ENCODE assay signal across 8 cellular contexts in the genomic region with DNA sequence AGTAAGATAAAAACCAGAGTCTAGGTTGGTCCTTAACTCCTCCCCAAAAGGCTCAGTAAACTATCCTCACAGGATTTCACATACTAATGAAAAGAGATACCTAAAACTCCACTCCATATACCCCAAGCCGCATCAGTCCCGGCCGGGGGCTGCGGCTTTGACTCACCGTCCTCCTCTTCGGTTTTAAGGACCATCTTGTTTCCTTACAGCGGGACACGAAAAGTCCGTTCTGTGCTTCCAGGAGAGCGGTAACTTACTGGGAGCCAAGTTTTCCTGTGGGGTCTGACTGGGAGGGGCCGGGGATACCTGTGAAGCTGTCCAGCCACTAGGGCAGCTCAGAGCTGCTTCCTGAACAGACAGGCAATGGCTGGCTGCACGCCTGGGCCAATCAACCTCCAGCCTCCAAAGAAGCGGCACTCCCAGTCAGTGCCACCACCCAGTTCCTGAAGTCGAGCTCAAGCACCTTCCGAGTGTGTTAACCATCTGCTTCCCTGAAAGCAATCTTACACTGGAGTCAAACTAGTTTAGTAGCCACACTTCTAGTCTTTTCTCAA. TPM values are rescaled to one million over a fixed set of nuclear protein-coding genes. Genes with fewer than 3 reads are reported as not detected.
DNase-seq lines count a peak whose midpoint lies in the region; ATAC-seq and TF ChIP-seq lines count a peak whose summit lies in the region.

No MANE protein-coding gene starts in this region.

- POLR2A ChIA-PET in activated CD4-positive, alpha-beta T cell treated with anti-CD3 and anti-CD28 coated beads for 36 hours (lab: Charles Lee) = interaction anchor here (0.6 to 3.3 kb wide), 7 partner anchors 8 to 44 kb away, joined by 3 to 15 read pairs (median 4); no protein-coding TSS in a partner anchor

- H3K4me3 Mint-ChIP-seq in activated CD4-positive, alpha-beta T cell treated with anti-CD3 and anti-CD28 coated beads for 36 hours = peak overlapping the region; percentile 80

- intact Hi-C loops in activated CD4-positive, alpha-beta T cell treated with anti-CD3 and anti-CD28 coated beads for 36 hours (cut with DNase I, micrococcal nuclease) = loop anchor here (1.0 to 5.0 kb wide), 5 partner anchors 11 to 354 kb away; no protein-coding TSS in a partner anchor
- intact Hi-C loops in uterus (cut with DNase I; ENCODE audit: low total_unique reads) = no loop called here

- peaks cover 14% of the 10 kb centered on the region for H3K36me3 Mint-ChIP-seq in activated CD4-positive, alpha-beta T cell treated with anti-CD3 and anti-CD28 coated beads for 36 hours (ENCODE audit: low read depth)

- H3K27me3 ChIP-seq in muscle layer of duodenum (ENCODE audit: low read depth, low read length) (no peaks in the 10 kb centered on the region), uterus (no peaks in the 10 kb centered on the region)

- no peaks in the 10 kb centered on the region for H3K9me3 Mint-ChIP-seq in activated CD4-positive, alpha-beta T cell treated with anti-CD3 and anti-CD28 coated beads for 36 hours (ENCODE audit: low read depth)

- CTCF ChIA-PET in activated CD4-positive, alpha-beta T cell treated with anti-CD3 and anti-CD28 coated beads for 36 hours (lab: Charles Lee) = interaction anchor here (0.6 to 5.9 kb wide), 10 partner anchors 8 to 74 kb away, joined by 3 to 54 read pairs (median 6); no protein-coding TSS in a partner anchor

- peaks cover 89% of the 10 kb centered on the region for H3K4me1 Mint-ChIP-seq in activated CD4-positive, alpha-beta T cell treated with anti-CD3 and anti-CD28 coated beads for 36 hours

- peak; percentile 51 for ATAC-seq in HG02610 (IDR thresholded peaks at IDR 0.05; ENCODE audit: unreplicated experiment)
- ATAC-seq in activated CD4-positive, alpha-beta T cell treated with anti-CD3 and anti-CD28 coated beads for 36 hours = peak; percentile 84

- H3K4me3 ChIP-seq in muscle layer of duodenum (ENCODE audit: low read depth in 1 of 2, low read length in 2 of 2) (peak overlapping the region; percentile 68 to 80), uterus (peak overlapping the region; percentile 27 to 36)

- H3K9me3 ChIP-seq in muscle layer of duodenum (ENCODE audit: control insufficient read depth in 1 of 2, low read length in 2 of 2) (no peaks in the 10 kb centered on the region), uterus (no peaks in the 10 kb centered on the region)

- TF ChIP-seq CTCF in GM10266 (IDR thresholded peaks at IDR 0.05; ENCODE audit: control insufficient read depth, insufficient read depth, low read depth, missing control alignments) = peak; percentile 18
- no peak for TF ChIP-seq CTCF in uterus (IDR thresholded peaks at IDR 0.05)

- no peaks in the 10 kb centered on the region for H3K36me3 ChIP-seq in muscle layer of duodenum (ENCODE audit: control insufficient read depth in 1 of 2, insufficient read depth in 2 of 2, low read length in 2 of 2)
- H3K36me3 ChIP-seq in uterus = no peaks in the 10 kb centered on the region

- H3K27me3 Mint-ChIP-seq in activated CD4-positive, alpha-beta T cell treated with anti-CD3 and anti-CD28 coated beads for 36 hours = no peaks in the 10 kb centered on the region

- peak overlapping the region; percentile 95 for H3K27ac ChIP-seq in muscle layer of duodenum (ENCODE audit: low read length)
- H3K27ac ChIP-seq in uterus = peak overlapping the region; percentile 64 to 82

- DNase-seq in GM10266 (ENCODE audit: extremely low spot score) (peak; percentile 35), NCI-H2029 treated with DMSO at 0.1 percent for 48 hours (lab: John Stamatoyannopoulos, UW) (peak; percentile 28), uterus (peak; percentile 52 to 68), HuH-7.5 (ENCODE audit: low spot score) (no peak)
- peak; percentile 79 for DNase-seq in activated CD4-positive, alpha-beta T cell treated with anti-CD3 and anti-CD28 coated beads for 36 hours
- DNase-seq in effector CD8-positive, alpha-beta T cell (lab: John Stamatoyannopoulos, UW) = peak; percentile 59

- H3K27ac Mint-ChIP-seq in activated CD4-positive, alpha-beta T cell treated with anti-CD3 and anti-CD28 coated beads for 36 hours = peak overlapping the region; percentile 90

- TF ChIP-seq POLR2A in uterus (IDR thresholded peaks at IDR 0.05) = peak; percentile 46

- H3K4me1 ChIP-seq in muscle layer of duodenum (ENCODE audit: control insufficient read depth in 1 of 2, insufficient read depth in 2 of 2, low read length in 2 of 2) = peaks cover 18 to 35% of the 10 kb centered on the region in 2 donors
- H3K4me1 ChIP-seq in uterus = no peaks in the 10 kb centered on the region

RNA-seq across cellular contexts. Expression of a gene that starts 45.5 kb away (rescaled TPM):
- total RNA-seq in activated CD4-positive, alpha-beta T cell treated with anti-CD3 and anti-CD28 coated beads for 36 hours = 100 to 1,000 TPM; 109 to 130 TPM
- total RNA-seq in uterus = 10 to 100 TPM in 3 of 4 donors, 1 to 10 TPM in 1; 6.2 to 56.1 (median 44.3) TPM
